In genomic region chr6:35731414-35731735, GRCh38 we compare ENCODE assay signal across 8 cellular contexts. TPM values are rescaled to one million over a fixed set of nuclear protein-coding genes. Genes with fewer than 3 reads are reported as not detected.
DNase-seq lines count a peak whose midpoint lies in the region; ATAC-seq and TF ChIP-seq lines count a peak whose summit lies in the region.

No MANE protein-coding gene starts in this region.

- H3K27ac ChIP-seq in liver (ENCODE audit: low read depth in 1 of 2, low read length in 2 of 2): peak overlapping the region; percentile 97 to 98

- peak; percentile 71 for TF ChIP-seq POLR2A in GM18951 (IDR thresholded peaks at IDR 0.05; ENCODE audit: extremely low read depth, insufficient read depth, insufficient read length)

- peak; percentile 51 for ATAC-seq in HG03159 (IDR thresholded peaks at IDR 0.05; ENCODE audit: unreplicated experiment)

- no peaks in the 10 kb centered on the region for H3K27me3 Mint-ChIP-seq in dendritic cell treated with granulocyte-macrophage colony-stimulating factor and Interleukin-4, amounts not matched to agents 40 ng/mL and 50 ng/mL, for 4 days

- H3K4me3 Mint-ChIP-seq in dendritic cell treated with granulocyte-macrophage colony-stimulating factor and Interleukin-4, amounts not matched to agents 40 ng/mL and 50 ng/mL, for 4 days: peak overlapping the region; percentile 82

- DNase-seq in AG09309 (ENCODE audit: low read depth) (no peak), NCI-H524 treated with DMSO at 0.1 percent for 48 hours (lab: John Stamatoyannopoulos, UW) (peak; percentile 25)
- peak; percentile 89 for DNase-seq in activated CD4-positive, alpha-beta T cell treated with anti-CD3 and anti-CD28 coated beads, Interleukin-2, amount 50 U/mL, for 24 hours (ENCODE audit: low read depth in 1 of 2, low spot score in 1 of 2)
- peak; percentile 93 for DNase-seq in stimulated activated CD4-positive, alpha-beta T cell treated with anti-CD3 and anti-CD28 coated beads, Interleukin-4, amount 100 ng/mL, for 1 hour

- in situ Hi-C loops in GM18951 (cut with MboI; ENCODE audit: low sequenced_read_pairs, unreplicated experiment): loop anchor here (25.0 kb wide), 1 partner anchor 419 kb away; no protein-coding TSS in a partner anchor

- H3K4me1 ChIP-seq in liver (ENCODE audit: control insufficient read depth in 4 of 4, insufficient read depth in 4 of 4, low read length in 3 of 4): peaks cover 19 to 66% (median 56%) of the 10 kb centered on the region in 4 donors

- H3K36me3 ChIP-seq in liver (ENCODE audit: control insufficient read depth in 4 of 4, insufficient read depth in 3 of 4, low read depth in 1 of 4, low read length in 3 of 4): no peaks in the 10 kb centered on the region

- H3K27me3 ChIP-seq in liver (ENCODE audit: control insufficient read depth in 4 of 4, insufficient read depth in 4 of 4, low read length in 3 of 4): no peaks in the 10 kb centered on the region

- under 1% methylated on average over 23 of the region's 23 CpGs for WGBS in liver

- no peaks in the 10 kb centered on the region for H3K36me3 Mint-ChIP-seq in dendritic cell treated with granulocyte-macrophage colony-stimulating factor and Interleukin-4, amounts not matched to agents 40 ng/mL and 50 ng/mL, for 4 days (ENCODE audit: low read depth)

- peak overlapping the region; percentile 29 to 31 for H3K9ac ChIP-seq in liver (ENCODE audit: low read depth in 1 of 2, low read length in 2 of 2)

- peak overlapping the region; percentile 80 for H3K27ac Mint-ChIP-seq in dendritic cell treated with granulocyte-macrophage colony-stimulating factor and Interleukin-4, amounts not matched to agents 40 ng/mL and 50 ng/mL, for 4 days

- TF ChIP-seq RAD21 in liver (IDR thresholded peaks at IDR 0.05): no peak

- peaks cover 61% of the 10 kb centered on the region for H3K4me1 Mint-ChIP-seq in dendritic cell treated with granulocyte-macrophage colony-stimulating factor and Interleukin-4, amounts not matched to agents 40 ng/mL and 50 ng/mL, for 4 days (ENCODE audit: low read depth)

- TF ChIP-seq CTCF in AG09309 (IDR thresholded peaks at IDR 0.05; ENCODE audit: control insufficient read depth, insufficient read depth, low read depth, low read length, missing control alignments) (no peak), liver (IDR thresholded peaks at IDR 0.05; ENCODE audit: low read depth, low read length, missing input control) (no peak)

- no peaks in the 10 kb centered on the region for H3K9me3 ChIP-seq in liver (ENCODE audit: control insufficient read depth in 4 of 4, low read length in 3 of 4)

- intact Hi-C loops in dendritic cell treated with granulocyte-macrophage colony-stimulating factor and Interleukin-4, amounts not matched to agents 40 ng/mL and 50 ng/mL, for 4 days (cut with micrococcal nuclease): loop anchor here (1.0 kb wide), 1 partner anchor 43 kb away; the partner anchor contains the start of gene FKBP5

- H3K4me3 ChIP-seq in AG09309 (ENCODE audit: control insufficient read depth, low read depth, low read length): peak overlapping the region; percentile 82
- H3K4me3 ChIP-seq in liver (ENCODE audit: low read depth in 1 of 3, low read length in 3 of 3): peak overlapping the region; percentile 53 to 78 (median 65)

- no peaks in the 10 kb centered on the region for H3K9me3 Mint-ChIP-seq in dendritic cell treated with granulocyte-macrophage colony-stimulating factor and Interleukin-4, amounts not matched to agents 40 ng/mL and 50 ng/mL, for 4 days

TF ChIP-seq in liver, 16 proteins besides CTCF, POLR2A, EP300 and RAD21:
- TF ChIP-seq EGR1 (IDR thresholded peaks at IDR 0.05; ENCODE audit: low read depth in 2 of 2) (no peak), RXRA (IDR thresholded peaks at IDR 0.05) (no peak), NR2F2 (IDR thresholded peaks at IDR 0.05) (peak; percentile 71), HNF4A (conservative IDR thresholded peaks at IDR 0.05) (no peak), SP1 (IDR thresholded peaks at IDR 0.05) (no peak), TAF1 (conservative IDR thresholded peaks at IDR 0.05) (no peak)
- TF ChIP-seq, protein P1, sequence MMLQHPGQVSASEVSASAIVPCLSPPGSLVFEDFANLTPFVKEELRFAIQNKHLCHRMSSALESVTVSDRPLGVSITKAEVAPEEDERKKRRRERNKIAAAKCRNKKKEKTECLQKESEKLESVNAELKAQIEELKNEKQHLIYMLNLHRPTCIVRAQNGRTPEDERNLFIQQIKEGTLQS (IDR thresholded peaks at IDR 0.05): no peak
- TF ChIP-seq, protein P2, sequence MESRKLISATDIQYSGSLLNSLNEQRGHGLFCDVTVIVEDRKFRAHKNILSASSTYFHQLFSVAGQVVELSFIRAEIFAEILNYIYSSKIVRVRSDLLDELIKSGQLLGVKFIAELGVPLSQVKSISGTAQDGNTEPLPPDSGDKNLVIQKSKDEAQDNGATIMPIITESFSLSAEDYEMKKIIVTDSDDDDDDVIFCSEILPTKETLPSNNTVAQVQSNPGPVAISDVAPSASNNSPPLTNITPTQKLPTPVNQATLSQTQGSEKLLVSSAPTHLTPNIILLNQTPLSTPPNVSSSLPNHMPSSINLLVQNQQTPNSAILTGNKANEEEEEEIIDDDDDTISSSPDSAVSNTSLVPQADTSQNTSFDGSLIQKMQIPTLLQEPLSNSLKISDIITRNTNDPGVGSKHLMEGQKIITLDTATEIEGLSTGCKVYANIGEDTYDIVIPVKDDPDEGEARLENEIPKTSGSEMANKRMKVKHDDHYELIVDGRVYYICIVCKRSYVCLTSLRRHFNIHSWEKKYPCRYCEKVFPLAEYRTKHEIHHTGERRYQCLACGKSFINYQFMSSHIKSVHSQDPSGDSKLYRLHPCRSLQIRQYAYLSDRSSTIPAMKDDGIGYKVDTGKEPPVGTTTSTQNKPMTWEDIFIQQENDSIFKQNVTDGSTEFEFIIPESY (IDR thresholded peaks at IDR 0.05): no peak
TF ChIP-seq in liver: peak in this region for 1.

RNA-seq across cellular contexts. Expression of gene ARMC12, which starts 5.5 kb away (rescaled TPM):
- total RNA-seq in liver: under 1 TPM in 1 of 2 donors, not detected in 1; 0.42 TPM
- under 1 TPM; 0.43 to 0.64 TPM for polyA plus RNA-seq in liver

RNA-seq across cellular contexts. Expression of gene FKBP5, which starts 42.7 kb away (rescaled TPM):
- 100 to 1,000 TPM in 1 of 2 donors, 10 to 100 TPM in 1; 10.3 to 132 TPM for total RNA-seq in liver
- polyA plus RNA-seq in liver: 10 to 100 TPM; 61.7 to 65.8 TPM

RNA-seq across cellular contexts. Expression of gene CLPSL2, which starts 45.0 kb away (rescaled TPM):
- total RNA-seq in liver: not detected
- polyA plus RNA-seq in liver: not detected

RNA-seq across cellular contexts. Expression of gene CLPSL1, which starts 49.4 kb away (rescaled TPM):
- not detected for total RNA-seq in liver
- polyA plus RNA-seq in liver: not detected
